In genomic region chr2:113822087-113822805, GRCh38 we compare ENCODE assay signal across 16 cellular contexts.
A peak's percentile ranks its signal among the peaks of the same experiment; 100 is the strongest.
DNase-seq lines count a peak whose midpoint lies in the region; ATAC-seq and TF ChIP-seq lines count a peak whose summit lies in the region.
"Had no signal": no experiment of that assay in that cellular context is flagged by ENCODE, and none has a peak within 500 bp of the region (broad histone marks: within the 10 kb centered on the region; RNA-seq: fewer than 3 reads in every experiment).

No MANE protein-coding gene starts in this region.

- ATAC-seq in PC-3 (no peak), GM18517 (IDR thresholded peaks at IDR 0.05; ENCODE audit: unreplicated experiment) (no peak), HG03378 (IDR thresholded peaks at IDR 0.05; ENCODE audit: unreplicated experiment) (no peak)
- ATAC-seq: HCT116 had no signal

- BruUV-seq in PC-3 (replicated peaks; lab: Mats Ljungman, UMichigan) = no TSS peak

- no peak overlapping the region for H3K4me3 ChIP-seq in PC-3 (ENCODE audit: low read length)
- H3K4me3 ChIP-seq: GM23248, PC-9 had no signal

- intact Hi-C loops in PC-3 (cut with micrococcal nuclease) = no loop called here

- no peak overlapping the region for H3K9ac ChIP-seq in PC-3 (ENCODE audit: low read length)
- H3K9ac ChIP-seq: GM23248 had no signal

- POLR2A ChIA-PET in PC-3 (lab: Charles Lee; ENCODE audit: unreplicated experiment) = no interaction called here

- H3K79me2 ChIP-seq in PC-3 (ENCODE audit: low read length) = no peaks in the 10 kb centered on the region

- H3K27me3 ChIP-seq in PC-3 (ENCODE audit: low read length) = no peaks in the 10 kb centered on the region

- no peaks in the 10 kb centered on the region for H3K9me2 ChIP-seq in PC-3 (replicated peaks; ENCODE audit: low read length)

- no peak overlapping the region for H3K4me2 ChIP-seq in PC-3 (ENCODE audit: low read length)
- H3K4me2 ChIP-seq: PC-9 had no signal

- in situ Hi-C loops in ACHN (cut with HindIII; ENCODE audit: low pct_ligation_motif_present, low pct_unique_long_range_greater_than_20kb, low sequenced_read_pairs) = no loop called here

- H3K4me1 ChIP-seq in PC-3 (ENCODE audit: insufficient read depth, low read length) = peaks cover 17% of the 10 kb centered on the region

- no peak overlapping the region for H3K27ac ChIP-seq in PC-3 (ENCODE audit: low read length)
- H3K27ac ChIP-seq: GM23248, PC-9 had no signal

- H3F3A ChIP-seq in PC-3 (ENCODE audit: low read length, unreplicated experiment) = no peaks in the 10 kb centered on the region

- no peak for TF ChIP-seq CTCF in PC-3 (conservative IDR thresholded peaks at IDR 0.05; ENCODE audit: low read depth, low read length)

- CTCF ChIA-PET in PC-3 (lab: Charles Lee) = no interaction called here

- H3K9me3 ChIP-seq in PC-3 (ENCODE audit: low read length) = no peaks in the 10 kb centered on the region

- no peak overlapping the region for H2AFZ ChIP-seq in PC-3 (ENCODE audit: low read length)
- H2AFZ ChIP-seq: GM23248, PC-9 had no signal

- H4K20me1 ChIP-seq in PC-3 (ENCODE audit: low read length) = no peaks in the 10 kb centered on the region

- no peaks in the 10 kb centered on the region for H3K36me3 ChIP-seq in PC-3 (ENCODE audit: low read depth, low read length)

- DNase-seq in ACHN (peak; percentile 27), ELR (ENCODE audit: low read depth) (peak; percentile 85), RPMI7951 (ENCODE audit: low read depth) (peak; percentile 66), kidney tubule cell (ENCODE audit: low spot score) (peak; percentile 81), PC-3 (no peak)
- DNase-seq in activated CD4-positive, alpha-beta T cell treated with anti-CD3 and anti-CD28 coated beads for 1 hour = no peak
- DNase-seq: Calu3, GDM1, GM23248, NCI-H2029 treated with DMSO at 0.1 percent for 48 hours, NCI-H524 treated with DMSO at 0.1 percent for 48 hours, PC-9, Right ventricle myocardium superior had no signal

Comparison
In these comparisons a context has a peak if more than half of its experiments do, and no peak if none do; other contexts are left out.
1. DNase-seq: peak in ACHN (single experiment), ELR (single experiment), RPMI7951 (single experiment) and kidney tubule cell (single experiment); none in PC-3 (single experiment) and activated CD4-positive, alpha-beta T cell treated with anti-CD3 and anti-CD28 coated beads for 1 hour (single experiment).